In the genomic region with DNA sequence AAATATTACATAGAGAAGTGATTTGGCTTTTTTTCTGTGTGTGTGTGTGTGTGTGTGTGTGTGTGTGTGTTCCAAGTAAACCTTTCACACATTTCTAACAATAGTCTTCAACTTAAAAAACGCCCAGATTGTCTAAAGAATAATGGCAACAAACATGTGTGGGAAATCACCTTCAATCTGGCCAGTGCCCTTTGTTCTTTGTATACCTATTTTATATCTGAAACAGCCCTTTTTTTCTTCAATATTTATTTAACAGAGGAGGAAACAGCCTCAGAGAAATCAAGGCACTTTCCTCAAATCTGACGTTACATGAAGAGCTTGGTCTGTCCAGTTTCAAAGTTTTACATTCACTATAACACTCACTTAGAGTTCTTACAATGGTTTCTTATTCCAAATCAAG, we compare ENCODE assay signal across 33 cellular contexts. TPM values are rescaled to one million over a fixed set of nuclear protein-coding genes. Genes with fewer than 3 reads are reported as not detected.
"Had no signal": no experiment of that assay in that cellular context is flagged by ENCODE, and none has a peak within 500 bp of the region (broad histone marks: within the 10 kb centered on the region; RNA-seq: fewer than 3 reads in every experiment).

No MANE protein-coding gene starts in this region.

- DNase-seq: hippocampal formation; kidney glomerular epithelial cell; left cardiac atrium; left lung; lower lobe of right lung; mesendoderm; naive thymus-derived CD4-positive, alpha-beta T cell; ovary; right lobe of liver; stimulated activated CD4-positive, alpha-beta T cell treated with anti-CD3 and anti-CD28 coated beads, Interleukin-1b, Interleukin-23, amount 100 ng/mL, for 48 hours; stimulated activated CD4-positive, alpha-beta T cell treated with anti-CD3 and anti-CD28 coated beads, Interleukin-2, amount 100 ng/mL, for 48 hours; stimulated activated CD4-positive, alpha-beta T cell treated with anti-CD3 and anti-CD28 coated beads, Interleukin-4, amount 100 ng/mL, for 4 hours; stimulated activated CD8-positive, alpha-beta memory T cell treated with anti-CD3 and anti-CD28 coated beads, Interleukin-4, amount 100 ng/mL, for 48 hours; stimulated activated naive CD4-positive, alpha-beta T cell treated with Interleukin-2 at 50 U/mL for 16 hours; stimulated activated naive CD8-positive, alpha-beta T cell treated with anti-CD3 and anti-CD28 coated beads, Interleukin-15, amount 100 ng/mL, for 72 hours; substantia nigra; uterus had no signal

- H3K9me3 ChIP-seq: left lung, lower lobe of right lung, ovary, right atrium auricular region, right lobe of liver, uterus had no signal

- H3K4me1 ChIP-seq: left lung, lower lobe of right lung, right atrium auricular region, right lobe of liver, tibial nerve, uterus had no signal

- ATAC-seq: left cardiac atrium; left lung; lower lobe of right lung; naive thymus-derived CD4-positive, alpha-beta T cell; natural killer cell treated with Interleukin-12 subunit alpha and Interleukin-12 subunit beta and Interleukin-15 and Interleukin-18, amount 100 ng/mL, for 72 hours; right lobe of liver; stimulated activated memory B cell treated with anti-CD40 and anti-IgM and Interleukin-4, amounts not matched to agents 10 μg/mL and 1 μg/mL and 100 μg/mL, for 72 hours; stimulated activated naive CD8-positive, alpha-beta T cell treated with anti-CD3 and anti-CD28 coated beads, Interleukin-15, amount 100 ng/mL, for 72 hours had no signal

- H3K4me3 ChIP-seq: left lung, lower lobe of right lung, ovary, right atrium auricular region, right lobe of liver, smooth muscle cell, tibial nerve, uterus had no signal

- H3K4me2 ChIP-seq: smooth muscle cell had no signal

- H3K36me3 ChIP-seq: left lung, lower lobe of right lung, ovary, right atrium auricular region, right lobe of liver, tibial nerve, uterus had no signal

- H3K27ac ChIP-seq: left lung, lower lobe of right lung, ovary, right atrium auricular region, right lobe of liver, tibial nerve, uterus had no signal

RNA-seq across cellular contexts. Expression of a gene that starts 25.3 kb away (rescaled TPM):
- total RNA-seq: left cardiac atrium; left lung; liver; lower lobe of right lung; mesothelial cell of epicardium; mononuclear cell; myocyte; naive thymus-derived CD4-positive, alpha-beta T cell; natural killer cell treated with Interleukin-12 subunit alpha and Interleukin-12 subunit beta and Interleukin-15 and Interleukin-18, amount 100 ng/mL, for 72 hours; omental fat pad; ovary; progenitor cell of endocrine pancreas; pulmonary artery endothelial cell; renal cortical epithelial cell; right atrium auricular region; right lobe of liver; skeletal muscle tissue; smooth muscle cell; temporal lobe; tibial nerve; ureter; uterus had no signal
